34 cellular contexts compared by ENCODE assay signal in the genomic region with DNA sequence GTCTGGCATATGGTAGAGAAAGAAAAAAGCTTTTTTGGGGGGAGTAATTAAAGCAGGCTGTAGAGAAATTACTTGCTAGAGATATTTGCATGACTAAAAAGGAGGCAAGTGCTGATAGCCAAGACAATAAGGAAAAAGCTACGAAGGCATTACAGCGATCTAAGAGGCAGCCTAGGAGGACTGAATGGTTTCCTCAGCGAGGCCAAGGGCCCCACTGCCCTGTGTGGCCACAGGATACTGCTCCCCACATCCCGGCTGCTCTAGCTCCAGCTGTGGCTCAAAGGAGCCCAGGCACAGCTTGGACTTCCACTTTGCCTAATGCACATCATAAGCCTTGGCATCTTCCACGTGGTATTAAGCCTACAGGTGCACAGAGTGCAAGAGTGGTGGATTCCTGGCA. TPM values are rescaled to one million over a fixed set of nuclear protein-coding genes. Genes with fewer than 3 reads are reported as not detected.
"Had no signal": no experiment of that assay in that cellular context is flagged by ENCODE, and none has a peak within 500 bp of the region (broad histone marks: within the 10 kb centered on the region; RNA-seq: fewer than 3 reads in every experiment).

No MANE protein-coding gene starts in this region.

- H3K27ac ChIP-seq: hepatocyte, left ventricle myocardium inferior, neural progenitor cell, neutrophil, parathyroid adenoma, psoas muscle, right atrium auricular region, right lobe of liver, suprapubic skin, thoracic aorta, tibial artery, uterus had no signal

- H3K36me3 Mint-ChIP-seq: naive B cell, natural killer cell, neural progenitor cell had no signal

- H3K9me3 Mint-ChIP-seq: neural progenitor cell had no signal

- H3K4me3 ChIP-seq: hepatocyte, left ventricle myocardium inferior, lung, neural progenitor cell, psoas muscle, right atrium auricular region, right lobe of liver, smooth muscle cell, suprapubic skin, thoracic aorta, tibial artery, uterus had no signal

- H3K4me3 Mint-ChIP-seq: mesothelial cell of epicardium; naive B cell; natural killer cell; nephron progenitor cell; neural progenitor cell; stimulated activated naive CD8-positive, alpha-beta T cell treated with anti-CD3 and anti-CD28 coated beads, Interleukin-15, Interleukin-2, amounts not matched to agents 100 ng/mL and 50 ng/mL, for 24 hours had no signal

- H3K4me1 Mint-ChIP-seq: mesothelial cell of epicardium, naive B cell, natural killer cell, nephron progenitor cell, neural progenitor cell had no signal

- ATAC-seq: natural killer cell, psoas muscle, right lobe of liver had no signal

- H3K27me3 Mint-ChIP-seq: stimulated activated naive CD8-positive, alpha-beta T cell treated with anti-CD3 and anti-CD28 coated beads, Interleukin-15, Interleukin-2, amounts not matched to agents 100 ng/mL and 50 ng/mL, for 24 hours had no signal

- DNase-seq: islet precursor cell; left ventricle myocardium inferior; mesendoderm; naive B cell; natural killer cell; nephron progenitor cell; occipital lobe; psoas muscle; right lobe of liver; stimulated activated CD4-positive, alpha-beta T cell treated with anti-CD3 and anti-CD28 coated beads, Interleukin-12 subunit alpha, Interleukin-12 subunit beta, amount 100 ng/mL, for 4 hours; stimulated activated CD4-positive, alpha-beta T cell treated with anti-CD3 and anti-CD28 coated beads, Interleukin-15, amount 100 ng/mL, for 24 hours; stimulated activated CD4-positive, alpha-beta T cell treated with anti-CD3 and anti-CD28 coated beads, Interleukin-2, amount 100 ng/mL, for 24 hours; stimulated activated CD4-positive, alpha-beta T cell treated with anti-CD3 and anti-CD28 coated beads, Interleukin-4, amount 100 ng/mL, for 1 hour; stimulated activated naive CD4-positive, alpha-beta T cell; tibial artery; trophoblast cell; uterus had no signal

- H3K27ac Mint-ChIP-seq: mesothelial cell of epicardium; naive B cell; natural killer cell; nephron progenitor cell; neural progenitor cell; stimulated activated naive CD8-positive, alpha-beta T cell treated with anti-CD3 and anti-CD28 coated beads, Interleukin-15, Interleukin-2, amounts not matched to agents 100 ng/mL and 50 ng/mL, for 24 hours had no signal

- H3K4me1 ChIP-seq: left ventricle myocardium inferior, neural progenitor cell, parathyroid adenoma, psoas muscle, right atrium auricular region, right lobe of liver, suprapubic skin, tibial artery, uterus had no signal

- H3K36me3 ChIP-seq: left ventricle myocardium inferior, neural progenitor cell, neutrophil, right atrium auricular region, right lobe of liver, suprapubic skin, thoracic aorta, tibial artery, uterus had no signal

- H3K27me3 ChIP-seq: hepatocyte, neural progenitor cell, neutrophil, right atrium auricular region, right lobe of liver, suprapubic skin, tibial artery, uterus had no signal

- H3K9ac ChIP-seq: neural progenitor cell, parathyroid adenoma had no signal

- H3K9me3 ChIP-seq: left ventricle myocardium inferior, neutrophil, psoas muscle, right atrium auricular region, right lobe of liver, suprapubic skin, thoracic aorta, tibial artery, uterus had no signal

RNA-seq across cellular contexts. Expression of a gene that starts 53.6 kb away (rescaled TPM):
- total RNA-seq: lower leg skin, natural killer cell, osteocyte, skeletal muscle tissue had no signal

RNA-seq across cellular contexts. Expression of a gene that starts 53.7 kb away (rescaled TPM):
- total RNA-seq: hepatocyte, lower leg skin, mononuclear cell, natural killer cell, osteocyte, posterior vena cava, psoas muscle, right atrium auricular region, right lobe of liver, skeletal muscle tissue, smooth muscle cell, suprapubic skin, thoracic aorta, ureter had no signal
- polyA plus RNA-seq: hepatocyte, smooth muscle cell had no signal
